Comparison of ENCODE assay signal across 30 cellular contexts in the genomic region with DNA sequence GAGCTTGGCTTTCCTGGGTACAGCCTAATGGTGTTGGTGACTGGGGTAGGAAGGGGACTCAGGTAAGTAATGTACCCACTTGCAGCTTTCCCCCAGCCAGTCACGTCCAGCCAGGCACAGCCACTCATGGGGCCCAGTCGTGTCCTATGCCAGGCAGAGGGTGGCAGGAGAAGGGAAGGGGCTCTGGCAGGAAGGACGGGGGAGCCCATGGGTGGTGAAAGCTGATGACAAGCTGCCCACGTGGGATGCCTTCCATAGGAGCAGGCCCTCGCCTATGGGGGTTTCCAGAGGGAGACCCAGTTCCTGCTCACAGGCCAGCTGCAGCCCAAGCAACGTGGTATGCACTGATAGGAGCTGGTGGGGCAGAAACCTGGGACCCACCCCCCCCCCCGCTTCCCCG. TPM values are rescaled to one million over a fixed set of nuclear protein-coding genes. Genes with fewer than 3 reads are reported as not detected.
"Had no signal": no experiment of that assay in that cellular context is flagged by ENCODE, and none has a peak within 500 bp of the region (broad histone marks: within the 10 kb centered on the region; RNA-seq: fewer than 3 reads in every experiment).

No MANE protein-coding gene starts in this region.

- ATAC-seq: activated CD4-positive, alpha-beta T cell treated with anti-CD3 and anti-CD28 coated beads for 36 hours; activated CD8-positive, alpha-beta memory T cell treated with anti-CD3 and anti-CD28 coated beads, Interleukin-2, amount 10 ng/mL, durations not matched to agents 7 days and 5 days; activated CD8-positive, alpha-beta T cell treated with anti-CD3 and anti-CD28 coated beads, Interleukin-2, amount 10 ng/mL, durations not matched to agents 7 days and 5 days; activated T-cell treated with anti-CD3 and anti-CD28 coated beads, Interleukin-2, amount 50 U/mL, for 72 hours; activated T-helper 17 cell treated with anti-CD3 and anti-CD28 coated beads, Interleukin-2, amount 50 U/mL, for 72 hours; esophagus mucosa; T-helper 17 cell had no signal

- H3K36me3 ChIP-seq: brain microvascular endothelial cell had no signal

- FAIRE-seq: astrocyte, bronchial epithelial cell, frontal cortex had no signal

- H3K27ac ChIP-seq: brain microvascular endothelial cell, coronary artery, dorsolateral prefrontal cortex had no signal

- DNase-seq: activated CD4-positive, alpha-beta memory T cell treated with anti-CD3 and anti-CD28 coated beads for 36 hours; activated CD4-positive, alpha-beta T cell treated with anti-CD3 and anti-CD28 coated beads for 36 hours; activated CD4-positive, alpha-beta T cell treated with anti-CD3 and anti-CD28 coated beads, Interleukin-2, amount 10 ng/mL, durations not matched to agents 24 days and 14 days; activated CD4-positive, CD25-positive, alpha-beta regulatory T cell; activated CD4-positive, CD25-positive, alpha-beta regulatory T cell treated with anti-CD3 and anti-CD28 coated beads, Interleukin-2, amount 50 U/mL, for 72 hours; activated CD8-positive, alpha-beta memory T cell treated with anti-CD3 and anti-CD28 coated beads, Interleukin-2, amount 10 ng/mL, durations not matched to agents 7 days and 5 days; activated CD8-positive, alpha-beta memory T cell treated with anti-CD3 and anti-CD28 coated beads, Interleukin-2, amount 50 U/mL, for 4 hours; activated CD8-positive, alpha-beta T cell treated with anti-CD3 and anti-CD28 coated beads, Interleukin-2, amount 10 ng/mL, durations not matched to agents 7 days and 5 days; activated effector memory CD4-positive, alpha-beta T cell treated with Interleukin-2 at 50 U/mL for 16 hours; activated gamma-delta T cell treated with Interleukin-2 at 50 U/mL for 16 hours; activated naive CD4-positive, alpha-beta T cell treated with anti-CD3 and anti-CD28 coated beads, Interleukin-2, amount 50 U/mL, for 16 hours; activated naive CD4-positive, alpha-beta T cell treated with Interleukin-2 at 50 U/mL for 16 hours; activated T-cell treated with anti-CD3 and anti-CD28 coated beads, Interleukin-2, amount 50 U/mL, for 24 hours; activated T-cell treated with anti-CD3 and anti-CD28 coated beads, Interleukin-2, amount 50 U/mL, for 72 hours; amniotic stem cell; anterior cingulate cortex; brain microvascular endothelial cell; dorsolateral prefrontal cortex; effector memory CD4-positive, alpha-beta T cell; endodermal cell; foreskin fibroblast; head of caudate nucleus; T-helper 1 cell; T-helper 17 cell had no signal

- H3K27me3 ChIP-seq: brain microvascular endothelial cell, dorsolateral prefrontal cortex had no signal

- H3K4me3 ChIP-seq: coronary artery, dorsolateral prefrontal cortex had no signal

RNA-seq across cellular contexts. Expression of a gene that starts 34.9 kb away (rescaled TPM):
- total RNA-seq: activated CD4-positive, alpha-beta memory T cell treated with anti-CD3 and anti-CD28 coated beads for 36 hours; activated CD4-positive, alpha-beta T cell treated with anti-CD3 and anti-CD28 coated beads, Interleukin-2, amount 10 ng/mL, durations not matched to agents 24 days and 14 days; activated CD8-positive, alpha-beta T cell treated with anti-CD3 and anti-CD28 coated beads, Interleukin-2, amount 10 ng/mL, durations not matched to agents 7 days and 5 days; activated T-helper 17 cell treated with anti-CD3 and anti-CD28 coated beads, Interleukin-2, amount 50 U/mL, for 72 hours; bronchial epithelial cell; T-helper 17 cell had no signal
